ENCODE assay signal across 22 cellular contexts in the genomic region with DNA sequence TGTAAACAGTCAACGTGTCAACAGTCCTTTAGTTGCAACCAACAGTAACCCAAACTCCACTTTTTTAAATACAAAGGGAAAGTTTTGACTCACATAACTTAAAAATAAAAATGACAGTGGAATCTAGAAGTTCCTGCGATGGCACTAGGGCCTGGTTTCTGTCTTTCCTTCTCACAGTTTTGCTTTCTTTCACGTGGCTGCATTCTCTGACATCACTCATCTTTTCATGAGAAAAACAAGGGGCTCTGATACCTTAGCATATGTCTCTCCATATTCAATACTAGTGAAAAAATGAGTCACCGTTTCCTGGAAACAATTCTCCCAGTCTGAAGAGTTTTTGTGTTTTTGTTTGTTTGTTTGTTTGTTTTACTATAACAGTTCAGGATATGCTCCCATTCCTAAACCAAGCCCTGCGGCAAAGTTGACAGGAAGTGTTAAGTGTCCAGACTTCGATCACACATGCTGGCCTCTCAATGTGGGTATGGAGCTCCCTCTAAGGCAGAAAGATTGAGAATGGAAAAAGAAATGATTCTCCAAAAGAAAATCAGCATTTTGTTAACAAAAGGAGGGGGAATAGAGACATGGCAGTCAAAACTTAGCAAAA.
DNase-seq lines count a peak whose midpoint lies in the region; ATAC-seq and TF ChIP-seq lines count a peak whose summit lies in the region.
"Had no signal": no experiment of that assay in that cellular context is flagged by ENCODE, and none has a peak within 500 bp of the region (broad histone marks: within the 10 kb centered on the region; RNA-seq: fewer than 3 reads in every experiment).

No MANE protein-coding gene starts in this region.

- no peak overlapping the region for H2BK120ac ChIP-seq in mesenchymal stem cell (ENCODE audit: low read depth, low read length)

- H3K79me1 ChIP-seq in mesenchymal stem cell (replicated peaks; ENCODE audit: low read length, poor library complexity, severe bottlenecking): no peaks in the 10 kb centered on the region

- H2BK15ac ChIP-seq in mesenchymal stem cell (ENCODE audit: low read depth, poor library complexity, severe bottlenecking): no peak overlapping the region

- H3K27ac Mint-ChIP-seq in activated CD8-positive, alpha-beta memory T cell treated with anti-CD3 and anti-CD28 coated beads, Interleukin-2, amount 10 ng/mL, durations not matched to agents 7 days and 5 days: peak overlapping the region; percentile 33
- H3K27ac Mint-ChIP-seq in GM23338: no peak overlapping the region
- H3K27ac Mint-ChIP-seq in activated T-helper 17 cell treated with anti-CD3 and anti-CD28 coated beads, Interleukin-2, amount 50 U/mL, for 72 hours: peak overlapping the region; percentile 25
- H3K27ac Mint-ChIP-seq: CD4-positive, CD25-positive, alpha-beta regulatory T cell had no signal

- peaks cover 10% of the 10 kb centered on the region for H3K9me2 ChIP-seq in GM23338 (ENCODE audit: insufficient read depth)

- 0 out of 2 replicates have a peak overlapping the region, but pooled peaks have one; percentile 63 for H2AFZ ChIP-seq in GM23338
- no peak overlapping the region for H2AFZ ChIP-seq in mesenchymal stem cell (ENCODE audit: low read depth, low read length)

- H3K79me2 ChIP-seq in GM23338 (replicated peaks; ENCODE audit: insufficient read depth): no peaks in the 10 kb centered on the region

- peak; percentile 49 for ATAC-seq in activated CD8-positive, alpha-beta memory T cell treated with anti-CD3 and anti-CD28 coated beads, Interleukin-2, amount 10 ng/mL, durations not matched to agents 7 days and 5 days
- no peak for ATAC-seq in GM23338
- ATAC-seq in activated T-helper 17 cell treated with anti-CD3 and anti-CD28 coated beads, Interleukin-2, amount 50 U/mL, for 72 hours (replicated peaks): peak; percentile 74
- ATAC-seq: mucosa of descending colon had no signal

- H3K36me3 Mint-ChIP-seq in activated CD8-positive, alpha-beta memory T cell treated with anti-CD3 and anti-CD28 coated beads, Interleukin-2, amount 10 ng/mL, durations not matched to agents 7 days and 5 days: peaks cover 2% of the 10 kb centered on the region
- no peaks in the 10 kb centered on the region for H3K36me3 Mint-ChIP-seq in GM23338 (ENCODE audit: low read depth)
- H3K36me3 Mint-ChIP-seq in activated T-helper 17 cell treated with anti-CD3 and anti-CD28 coated beads, Interleukin-2, amount 50 U/mL, for 72 hours (ENCODE audit: low read depth): no peaks in the 10 kb centered on the region
- H3K36me3 Mint-ChIP-seq: CD4-positive, CD25-positive, alpha-beta regulatory T cell had no signal

- H3K36me3 ChIP-seq in GM23338 (ENCODE audit: insufficient read depth) (no peaks in the 10 kb centered on the region), mesenchymal stem cell (ENCODE audit: control insufficient read depth in 1 of 2, insufficient read depth in 2 of 2, low read depth in 1 of 2, low read length in 2 of 2) (no peaks in the 10 kb centered on the region), BE2C (no peaks in the 10 kb centered on the region)
- H3K36me3 ChIP-seq: esophagus muscularis mucosa, left ventricle myocardium inferior, Peyer's patch had no signal

- H3K4me3 Mint-ChIP-seq in activated CD8-positive, alpha-beta memory T cell treated with anti-CD3 and anti-CD28 coated beads, Interleukin-2, amount 10 ng/mL, durations not matched to agents 7 days and 5 days: no peak overlapping the region
- no peak overlapping the region for H3K4me3 Mint-ChIP-seq in GM23338
- no peak overlapping the region for H3K4me3 Mint-ChIP-seq in activated T-helper 17 cell treated with anti-CD3 and anti-CD28 coated beads, Interleukin-2, amount 50 U/mL, for 72 hours
- H3K4me3 Mint-ChIP-seq: neural crest cell had no signal

- H4K8ac ChIP-seq in mesenchymal stem cell (ENCODE audit: low read length): no peak overlapping the region

- no peaks in the 10 kb centered on the region for H3K27me3 Mint-ChIP-seq in activated CD8-positive, alpha-beta memory T cell treated with anti-CD3 and anti-CD28 coated beads, Interleukin-2, amount 10 ng/mL, durations not matched to agents 7 days and 5 days
- no peaks in the 10 kb centered on the region for H3K27me3 Mint-ChIP-seq in GM23338 (ENCODE audit: insufficient read depth, low read depth, poor library complexity)
- no peaks in the 10 kb centered on the region for H3K27me3 Mint-ChIP-seq in activated T-helper 17 cell treated with anti-CD3 and anti-CD28 coated beads, Interleukin-2, amount 50 U/mL, for 72 hours
- H3K27me3 Mint-ChIP-seq: CD4-positive, CD25-positive, alpha-beta regulatory T cell had no signal

- no peak overlapping the region for H3K23ac ChIP-seq in mesenchymal stem cell (ENCODE audit: low read length in 2 of 2)

- H3K9me3 Mint-ChIP-seq in activated CD8-positive, alpha-beta memory T cell treated with anti-CD3 and anti-CD28 coated beads, Interleukin-2, amount 10 ng/mL, durations not matched to agents 7 days and 5 days (ENCODE audit: low read depth): no peaks in the 10 kb centered on the region
- H3K9me3 Mint-ChIP-seq in GM23338: no peaks in the 10 kb centered on the region
- H3K9me3 Mint-ChIP-seq in activated T-helper 17 cell treated with anti-CD3 and anti-CD28 coated beads, Interleukin-2, amount 50 U/mL, for 72 hours: peaks cover 3% of the 10 kb centered on the region
- H3K9me3 Mint-ChIP-seq: neural crest cell had no signal

- no peaks in the 10 kb centered on the region for H3F3A ChIP-seq in GM23338 (replicated peaks; ENCODE audit: low read depth)

- H3K4me3 ChIP-seq in GM23338 (no peak overlapping the region), mesenchymal stem cell (ENCODE audit: insufficient read depth in 1 of 2, low read depth in 1 of 2, low read length in 2 of 2) (peak overlapping the region in 1 of 2 experiments; percentile 36), BE2C (ENCODE audit: low read depth, low read length) (no peak overlapping the region)
- H3K4me3 ChIP-seq: esophagus muscularis mucosa, left ventricle myocardium inferior, mucosa of descending colon, Peyer's patch had no signal

- H2BK12ac ChIP-seq in mesenchymal stem cell (ENCODE audit: low read length in 2 of 2): no peak overlapping the region

- H3K18ac ChIP-seq in mesenchymal stem cell (ENCODE audit: low read depth in 1 of 2, low read length in 2 of 2): peak overlapping the region in 1 of 2 experiments; percentile 50

- TF ChIP-seq CTCF in GM23338 (conservative IDR thresholded peaks at IDR 0.05; ENCODE audit: low read depth in 2 of 2) (no peak), BE2C (IDR thresholded peaks at IDR 0.05; ENCODE audit: low read depth, low read length) (no peak)

- no peak overlapping the region for H2BK5ac ChIP-seq in mesenchymal stem cell (ENCODE audit: low read depth, low read length, poor library complexity, severe bottlenecking)

- no peak overlapping the region for H3K14ac ChIP-seq in mesenchymal stem cell (ENCODE audit: low read length in 2 of 2)

- H4K91ac ChIP-seq in mesenchymal stem cell (ENCODE audit: low read length): no peak overlapping the region

- DNase-seq in activated CD8-positive, alpha-beta memory T cell treated with anti-CD3 and anti-CD28 coated beads, Interleukin-2, amount 10 ng/mL, durations not matched to agents 7 days and 5 days: no peak
- DNase-seq in activated CD8-positive, alpha-beta memory T cell treated with anti-CD3 and anti-CD28 coated beads, Interleukin-2, amount 50 U/mL, for 4 hours: no peak
- DNase-seq in GM23338 (ENCODE audit: low spot score) (no peak), mesenchymal stem cell (peak; percentile 45), superior temporal gyrus (ENCODE audit: extremely low spot score) (no peak), BE2C (no peak), hippocampal formation (lab: John Stamatoyannopoulos, UW) (no peak)
- DNase-seq: activated effector memory CD4-positive, alpha-beta T cell treated with Interleukin-2 at 50 U/mL for 16 hours; DMS 273 treated with DMSO at 0.1 percent for 48 hours; effector CD8-positive, alpha-beta T cell; glutamatergic neuron; KG1; left ventricle myocardium inferior; mucosa of descending colon; NCI-H1930; NCI-H226; Peyer's patch; small intestine had no signal

- H3K9ac ChIP-seq in mesenchymal stem cell (ENCODE audit: low read length): no peak overlapping the region

- no peaks in the 10 kb centered on the region for H4K20me1 ChIP-seq in GM23338 (replicated peaks; ENCODE audit: insufficient read depth)

- peaks cover 11% of the 10 kb centered on the region for H3K4me1 Mint-ChIP-seq in activated CD8-positive, alpha-beta memory T cell treated with anti-CD3 and anti-CD28 coated beads, Interleukin-2, amount 10 ng/mL, durations not matched to agents 7 days and 5 days
- peaks cover 14% of the 10 kb centered on the region; the same call in 2 of the 3 replicates for H3K4me1 Mint-ChIP-seq in GM23338
- no peaks in the 10 kb centered on the region for H3K4me1 Mint-ChIP-seq in activated T-helper 17 cell treated with anti-CD3 and anti-CD28 coated beads, Interleukin-2, amount 50 U/mL, for 72 hours

- H2AK5ac ChIP-seq in mesenchymal stem cell (ENCODE audit: low read length, severe bottlenecking): no peak overlapping the region

- CTCF ChIA-PET in activated CD8-positive, alpha-beta memory T cell treated with anti-CD3 and anti-CD28 coated beads, Interleukin-2, amount 10 ng/mL, durations not matched to agents 7 days and 5 days (lab: Charles Lee): no interaction called here

- H3K9me3 ChIP-seq in mesenchymal stem cell (ENCODE audit: control insufficient read depth, low read length): no peaks in the 10 kb centered on the region
- H3K9me3 ChIP-seq in BE2C: no peaks in the 10 kb centered on the region
- H3K9me3 ChIP-seq: esophagus muscularis mucosa, left ventricle myocardium inferior, mucosa of descending colon, Peyer's patch had no signal

- WGBS in mesenchymal stem cell: 13% methylated on average over 4 of the region's 6 CpGs

- H3K4me2 ChIP-seq in GM23338 (no peak overlapping the region), mesenchymal stem cell (ENCODE audit: low read length, poor library complexity, severe bottlenecking) (no peak overlapping the region)

- no peak overlapping the region for H3K4ac ChIP-seq in mesenchymal stem cell (ENCODE audit: low read depth in 1 of 2, low read length in 2 of 2)

- H3K27ac ChIP-seq in GM23338 (ENCODE audit: low read depth): no peak overlapping the region
- H3K27ac ChIP-seq in mesenchymal stem cell (ENCODE audit: low read length, poor library complexity, severe bottlenecking): no peak overlapping the region
- H3K27ac ChIP-seq: esophagus muscularis mucosa, left ventricle myocardium inferior, Peyer's patch had no signal

- no peaks in the 10 kb centered on the region for H3K4me1 ChIP-seq in GM23338 (ENCODE audit: insufficient read depth)
- H3K4me1 ChIP-seq in mesenchymal stem cell (ENCODE audit: control insufficient read depth, insufficient read depth, low read depth, low read length): no peaks in the 10 kb centered on the region
- H3K4me1 ChIP-seq in BE2C: peaks cover 10% of the 10 kb centered on the region
- H3K4me1 ChIP-seq: Peyer's patch had no signal

- H3K27me3 ChIP-seq in GM23338 (ENCODE audit: insufficient read depth): no peaks in the 10 kb centered on the region
- H3K27me3 ChIP-seq in mesenchymal stem cell (ENCODE audit: control insufficient read depth in 1 of 2, insufficient read depth in 1 of 2, low read length in 2 of 2): no peaks in the 10 kb centered on the region
- no peaks in the 10 kb centered on the region for H3K27me3 ChIP-seq in BE2C
- H3K27me3 ChIP-seq: esophagus muscularis mucosa, Peyer's patch had no signal
